In the genomic region with DNA sequence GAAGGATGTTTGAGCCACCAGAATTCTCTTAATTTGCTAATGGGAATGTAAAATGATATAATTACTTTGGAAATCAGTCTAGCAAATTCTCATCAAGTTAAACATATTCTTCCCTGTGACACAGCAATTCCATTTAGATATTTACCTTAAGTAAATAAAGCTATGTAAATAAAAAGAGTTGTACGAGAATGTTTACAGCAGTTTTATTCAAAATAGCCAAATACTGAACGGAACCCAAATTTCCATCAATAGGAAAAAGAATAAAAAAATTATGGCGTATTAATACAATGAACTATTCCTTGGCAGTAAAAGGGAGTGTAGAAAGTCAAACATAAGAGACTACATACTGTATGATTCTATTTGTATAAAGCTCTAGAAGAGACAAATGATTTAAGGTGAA, we compare ENCODE assay signal across 30 cellular contexts.
"Had no signal": no experiment of that assay in that cellular context is flagged by ENCODE, and none has a peak within 500 bp of the region (broad histone marks: within the 10 kb centered on the region; RNA-seq: fewer than 3 reads in every experiment).

No MANE protein-coding gene starts in this region.

- FAIRE-seq: endothelial cell of umbilical vein had no signal

- H3K27ac ChIP-seq: adrenal gland, body of pancreas, cardiac muscle cell, colonic mucosa, gastrocnemius medialis, heart left ventricle had no signal

- H3K36me3 ChIP-seq: adrenal gland, colonic mucosa, gastrocnemius medialis had no signal

- H3K27me3 ChIP-seq: adrenal gland, body of pancreas, cardiac muscle cell, colonic mucosa, gastrocnemius medialis, heart left ventricle had no signal

- ATAC-seq: activated CD4-positive, alpha-beta T cell treated with anti-CD3 and anti-CD28 coated beads for 36 hours; activated CD8-positive, alpha-beta memory T cell treated with anti-CD3 and anti-CD28 coated beads, Interleukin-2, amount 10 ng/mL, durations not matched to agents 7 days and 5 days; activated CD8-positive, alpha-beta T cell treated with anti-CD3 and anti-CD28 coated beads, Interleukin-2, amount 10 ng/mL, durations not matched to agents 7 days and 5 days; activated naive CD4-positive, alpha-beta T cell treated with anti-CD3 and anti-CD28 coated beads, Interleukin-2, amount 50 U/mL, for 72 hours; body of pancreas; esophagus mucosa; gastrocnemius medialis; heart left ventricle had no signal

- H3K4me1 ChIP-seq: adrenal gland, body of pancreas, colonic mucosa, gastrocnemius medialis, heart left ventricle had no signal

- H3K4me3 ChIP-seq: adrenal gland, body of pancreas, cardiac muscle cell, colonic mucosa, gastrocnemius medialis, heart left ventricle had no signal

- H3K9me3 ChIP-seq: adrenal gland, body of pancreas, colonic mucosa, gastrocnemius medialis had no signal

- DNase-seq: activated CD4-positive, alpha-beta memory T cell treated with anti-CD3 and anti-CD28 coated beads for 36 hours; activated CD4-positive, alpha-beta T cell treated with anti-CD3 and anti-CD28 coated beads for 36 hours; activated CD4-positive, alpha-beta T cell treated with anti-CD3 and anti-CD28 coated beads, Interleukin-2, amount 10 ng/mL, durations not matched to agents 24 days and 14 days; activated CD4-positive, CD25-positive, alpha-beta regulatory T cell; activated CD4-positive, CD25-positive, alpha-beta regulatory T cell treated with anti-CD3 and anti-CD28 coated beads, Interleukin-2, amount 50 U/mL, for 72 hours; activated CD8-positive, alpha-beta memory T cell treated with anti-CD3 and anti-CD28 coated beads, Interleukin-2, amount 10 ng/mL, durations not matched to agents 7 days and 5 days; activated CD8-positive, alpha-beta memory T cell treated with anti-CD3 and anti-CD28 coated beads, Interleukin-2, amount 50 U/mL, for 4 hours; activated CD8-positive, alpha-beta T cell treated with anti-CD3 and anti-CD28 coated beads, Interleukin-2, amount 10 ng/mL, durations not matched to agents 7 days and 5 days; activated gamma-delta T cell; activated naive CD4-positive, alpha-beta T cell; activated naive CD4-positive, alpha-beta T cell treated with anti-CD3 and anti-CD28 coated beads, Interleukin-2, amount 10 ng/mL, durations not matched to agents 7 days and 5 days; activated T-cell treated with anti-CD3 and anti-CD28 coated beads, Interleukin-2, amount 50 U/mL, for 1 hour; activated T-cell treated with anti-CD3 and anti-CD28 coated beads, Interleukin-2, amount 50 U/mL, for 48 hours; adrenal gland; amygdala; aorta; body of pancreas; central memory CD4-positive, alpha-beta T cell; cerebellar nuclear complex; colonic mucosa; effector CD8-positive, alpha-beta T cell; foreskin fibroblast; gastrocnemius medialis; glutamatergic neuron; heart left ventricle; T-helper 2 cell had no signal
